In genomic region chr2:201117735-201118094, GRCh38 we compare ENCODE assay signal across 1 cellular context.
TF ChIP-seq lines count a peak whose summit lies in the region.

No MANE protein-coding gene starts in this region.

TF ChIP-seq in A549, 52 proteins besides CTCF, POLR2A, EP300 and RAD21:
- 0 out of 2 replicates have a peak, but pooled peaks have one; percentile 78 for TF ChIP-seq CHD4 (IDR thresholded peaks at IDR 0.05; ENCODE audit: borderline replicate concordance)
